In the genomic region with DNA sequence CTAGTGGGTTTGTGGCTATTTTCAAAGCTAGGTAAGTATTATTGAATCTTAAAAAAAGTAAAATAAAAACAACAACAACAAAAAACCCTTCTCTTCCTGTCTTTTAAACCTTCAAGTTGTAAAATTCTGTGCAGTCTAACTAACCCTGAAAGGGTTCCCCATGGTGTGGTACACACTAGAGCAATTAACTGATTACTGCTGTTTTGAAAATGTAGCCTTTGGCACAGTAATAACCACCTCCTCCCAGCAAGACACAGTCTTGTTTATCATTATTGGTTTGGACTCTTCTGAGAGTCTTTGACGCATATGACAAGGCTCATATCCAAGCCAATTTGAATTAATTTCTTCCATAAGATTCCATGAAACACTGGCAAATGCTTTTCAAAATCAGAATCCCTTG, we compare ENCODE assay signal across 1 cellular context.
TF ChIP-seq lines count a peak whose summit lies in the region.

No MANE protein-coding gene starts in this region.

TF ChIP-seq in HEK293, 187 proteins besides CTCF, POLR2A, EP300 and RAD21 (continued from another document):
- TF ChIP-seq WT1 (tag by site-specific recombination; IDR thresholded peaks at IDR 0.05), result peak; percentile 79; the same call in 1 of the 2 replicates
- peak; percentile 63 for TF ChIP-seq FEZF1 (tag by site-specific recombination; IDR thresholded peaks at IDR 0.05)
- TF ChIP-seq ZNF354C (tag by site-specific recombination; IDR thresholded peaks at IDR 0.05; ENCODE audit: borderline replicate concordance, low read depth), result no peak
- TF ChIP-seq PRDM6 (tag by site-specific recombination; IDR thresholded peaks at IDR 0.05), result peak; percentile 90
- TF ChIP-seq ZNF623 (tag by site-specific recombination; IDR thresholded peaks at IDR 0.05), result no peak
- TF ChIP-seq BCL11B (tag by site-specific recombination; IDR thresholded peaks at IDR 0.05; ENCODE audit: low read depth), result 0 out of 2 replicates have a peak, but pooled peaks have one; percentile 52
- TF ChIP-seq ZNF843 (tag by site-specific recombination; IDR thresholded peaks at IDR 0.05), result peak; percentile 55; the same call in 1 of the 2 replicates
- TF ChIP-seq GLIS1 (tag by site-specific recombination; IDR thresholded peaks at IDR 0.05), result peak; percentile 20; the same call in 1 of the 2 replicates
- TF ChIP-seq, protein P1, sequence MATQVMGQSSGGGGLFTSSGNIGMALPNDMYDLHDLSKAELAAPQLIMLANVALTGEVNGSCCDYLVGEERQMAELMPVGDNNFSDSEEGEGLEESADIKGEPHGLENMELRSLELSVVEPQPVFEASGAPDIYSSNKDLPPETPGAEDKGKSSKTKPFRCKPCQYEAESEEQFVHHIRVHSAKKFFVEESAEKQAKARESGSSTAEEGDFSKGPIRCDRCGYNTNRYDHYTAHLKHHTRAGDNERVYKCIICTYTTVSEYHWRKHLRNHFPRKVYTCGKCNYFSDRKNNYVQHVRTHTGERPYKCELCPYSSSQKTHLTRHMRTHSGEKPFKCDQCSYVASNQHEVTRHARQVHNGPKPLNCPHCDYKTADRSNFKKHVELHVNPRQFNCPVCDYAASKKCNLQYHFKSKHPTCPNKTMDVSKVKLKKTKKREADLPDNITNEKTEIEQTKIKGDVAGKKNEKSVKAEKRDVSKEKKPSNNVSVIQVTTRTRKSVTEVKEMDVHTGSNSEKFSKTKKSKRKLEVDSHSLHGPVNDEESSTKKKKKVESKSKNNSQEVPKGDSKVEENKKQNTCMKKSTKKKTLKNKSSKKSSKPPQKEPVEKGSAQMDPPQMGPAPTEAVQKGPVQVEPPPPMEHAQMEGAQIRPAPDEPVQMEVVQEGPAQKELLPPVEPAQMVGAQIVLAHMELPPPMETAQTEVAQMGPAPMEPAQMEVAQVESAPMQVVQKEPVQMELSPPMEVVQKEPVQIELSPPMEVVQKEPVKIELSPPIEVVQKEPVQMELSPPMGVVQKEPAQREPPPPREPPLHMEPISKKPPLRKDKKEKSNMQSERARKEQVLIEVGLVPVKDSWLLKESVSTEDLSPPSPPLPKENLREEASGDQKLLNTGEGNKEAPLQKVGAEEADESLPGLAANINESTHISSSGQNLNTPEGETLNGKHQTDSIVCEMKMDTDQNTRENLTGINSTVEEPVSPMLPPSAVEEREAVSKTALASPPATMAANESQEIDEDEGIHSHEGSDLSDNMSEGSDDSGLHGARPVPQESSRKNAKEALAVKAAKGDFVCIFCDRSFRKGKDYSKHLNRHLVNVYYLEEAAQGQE (tag by site-specific recombination; IDR thresholded peaks at IDR 0.05), result no peak
- peak; percentile 58; the same call in 1 of the 2 replicates for TF ChIP-seq TRIM28 (IDR thresholded peaks at IDR 0.05; ENCODE audit: borderline replicate concordance, low read length)
- TF ChIP-seq ZIC2 (tag by site-specific recombination; IDR thresholded peaks at IDR 0.05), result peak; percentile 69
- no peak for TF ChIP-seq ZNF561 (tag by site-specific recombination; IDR thresholded peaks at IDR 0.05; ENCODE audit: borderline replicate concordance)
